Comparison of ENCODE assay signal across 11 cellular contexts in the genomic region with DNA sequence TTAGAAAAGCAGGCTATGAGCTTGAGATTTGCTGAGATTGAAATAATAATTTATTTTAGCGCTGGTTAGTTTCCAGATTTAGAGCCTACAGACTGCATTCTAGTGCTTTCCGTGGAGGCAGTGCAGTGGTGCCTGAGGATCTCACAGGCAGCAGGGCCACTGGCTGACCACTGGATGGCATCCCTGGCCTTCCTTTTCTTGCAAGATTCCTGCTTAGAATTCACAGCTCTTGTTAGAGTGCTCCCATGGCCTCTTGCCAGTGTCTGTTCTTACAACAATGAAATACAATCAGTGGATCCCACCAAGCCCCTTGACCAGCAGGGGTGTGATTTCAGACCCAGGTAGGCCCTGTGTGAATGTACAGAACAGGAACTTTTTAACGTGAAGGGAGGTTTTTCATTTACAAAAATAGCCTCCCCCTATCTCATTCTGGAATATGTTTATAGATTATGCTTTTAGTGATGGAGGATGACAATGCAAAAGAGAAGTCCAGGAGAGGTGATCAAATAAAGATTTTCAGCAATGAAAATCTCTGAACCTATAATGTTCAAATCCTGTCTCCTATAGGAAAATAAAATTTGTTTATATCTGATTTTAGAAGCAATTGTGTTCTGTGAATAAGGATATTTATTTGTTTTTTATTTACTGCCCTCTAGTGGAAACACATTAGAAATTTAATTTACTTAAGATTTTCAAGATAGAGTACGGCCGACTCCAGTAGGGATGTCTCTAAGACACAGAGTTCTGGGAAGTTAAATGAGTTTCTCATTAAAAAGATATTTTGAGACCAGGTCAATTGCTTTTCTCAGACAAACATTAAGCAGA.
DNase-seq lines count a peak whose midpoint lies in the region; ATAC-seq and TF ChIP-seq lines count a peak whose summit lies in the region.
"Had no signal": no experiment of that assay in that cellular context is flagged by ENCODE, and none has a peak within 500 bp of the region (broad histone marks: within the 10 kb centered on the region; RNA-seq: fewer than 3 reads in every experiment).

No MANE protein-coding gene starts in this region.

- 25% methylated on average over 5 of the region's 5 CpGs for WGBS in esophagus muscularis mucosa

- no peak for TF ChIP-seq EP300 in esophagus muscularis mucosa (IDR thresholded peaks at IDR 0.05)

- peaks cover 0 to 32% (median 25%) of the 10 kb centered on the region in 4 donors for H3K4me1 ChIP-seq in esophagus muscularis mucosa
- H3K4me1 ChIP-seq: adrenal gland, HAP-1 had no signal

- peak; percentile 30 for DNase-seq in NCI-H146 (lab: John Stamatoyannopoulos, UW)
- no peak for DNase-seq in NCI-H146 treated with DMSO at 0.1 percent for 48 hours (lab: John Stamatoyannopoulos, UW; ENCODE audit: unreplicated experiment)
- peak; percentile 29 for DNase-seq in NCI-H82 treated with DMSO at 0.1 percent for 48 hours (lab: John Stamatoyannopoulos, UW; ENCODE audit: unreplicated experiment)
- DNase-seq in esophagus muscularis mucosa (ENCODE audit: extremely low spot score) = no peak
- peak; percentile 19 for DNase-seq in renal cortical epithelial cell (ENCODE audit: low read depth)
- no peak for DNase-seq in NCI-H2029 treated with DMSO at 0.1 percent for 48 hours (lab: John Stamatoyannopoulos, UW)
- DNase-seq: adrenal gland had no signal

- H3K27ac ChIP-seq in esophagus muscularis mucosa (replicated peaks in 1 of 4) = no peak overlapping the region
- H3K27ac ChIP-seq: adrenal gland, thoracic aorta had no signal

- TF ChIP-seq CTCF in esophagus muscularis mucosa (IDR thresholded peaks at IDR 0.05) = peak; percentile 35 to 48 (median 40)

- ATAC-seq in GM18867 (IDR thresholded peaks at IDR 0.05; ENCODE audit: unreplicated experiment) (no peak), GM18520 (IDR thresholded peaks at IDR 0.05; ENCODE audit: unreplicated experiment) (no peak)

- no peak for TF ChIP-seq POLR2A in esophagus muscularis mucosa (IDR thresholded peaks at IDR 0.05; ENCODE audit: low read depth)

- H3K27me3 ChIP-seq in esophagus muscularis mucosa = no peaks in the 10 kb centered on the region
- H3K27me3 ChIP-seq: adrenal gland had no signal

- intact Hi-C loops in esophagus muscularis mucosa (cut with DNase I) = loop anchor here (10.0 kb wide), 1 partner anchor 123 kb away; no protein-coding TSS in a partner anchor

- no peaks in the 10 kb centered on the region for H3K9me3 ChIP-seq in esophagus muscularis mucosa
- H3K9me3 ChIP-seq: HAP-1, thoracic aorta had no signal

- no peak overlapping the region for H3K4me3 ChIP-seq in esophagus muscularis mucosa
- H3K4me3 ChIP-seq: adrenal gland, HAP-1, thoracic aorta had no signal

- H3K36me3 ChIP-seq in esophagus muscularis mucosa = no peaks in the 10 kb centered on the region
- H3K36me3 ChIP-seq: adrenal gland, HAP-1, thoracic aorta had no signal

Comparison
In these comparisons a context has a peak if more than half of its experiments do, and no peak if none do; other contexts are left out.
1. DNase-seq: peak in NCI-H146 (single experiment), NCI-H82 treated with DMSO at 0.1 percent for 48 hours (single experiment) and renal cortical epithelial cell (single experiment); none in NCI-H146 treated with DMSO at 0.1 percent for 48 hours (single experiment), esophagus muscularis mucosa (single experiment) and NCI-H2029 treated with DMSO at 0.1 percent for 48 hours (single experiment).